17 cellular contexts compared by ENCODE assay signal in the genomic region with DNA sequence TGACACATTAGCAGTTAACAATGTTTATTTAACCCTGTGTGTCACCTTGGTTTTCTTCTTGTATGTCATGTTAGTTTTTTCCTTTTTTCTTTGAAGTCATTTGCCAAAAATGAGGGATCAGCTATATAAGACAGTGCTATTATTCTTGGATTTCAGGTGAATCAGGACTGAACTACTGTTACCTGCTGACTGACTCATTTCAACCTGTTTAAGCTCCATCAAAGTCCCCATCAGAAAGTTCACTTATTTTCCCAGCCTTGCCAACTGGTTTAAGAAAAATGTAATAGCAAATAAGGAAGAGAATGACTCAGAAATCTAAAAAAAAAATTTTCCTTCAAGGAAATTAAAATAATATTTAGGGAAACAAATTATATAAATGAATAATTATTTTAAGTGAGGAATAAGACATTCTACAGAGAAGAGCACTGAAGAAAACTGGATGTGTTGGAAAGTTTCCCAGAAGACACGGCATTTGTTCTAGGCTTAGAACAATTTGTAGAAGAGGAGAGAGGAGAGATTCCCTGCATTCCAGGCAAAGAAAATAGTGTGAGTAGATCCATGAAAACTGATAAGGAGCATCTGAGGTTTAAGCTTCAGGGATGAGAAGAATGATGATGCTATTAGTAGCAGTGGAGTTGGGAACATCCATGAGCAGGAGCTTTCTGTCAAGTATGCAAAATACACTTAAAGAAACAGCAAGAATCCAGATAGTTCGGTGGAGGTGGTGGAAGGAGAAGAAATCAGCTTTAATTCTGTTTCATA.
A peak's percentile ranks its signal among the peaks of the same experiment; 100 is the strongest.
DNase-seq lines count a peak whose midpoint lies in the region; TF ChIP-seq lines count a peak whose summit lies in the region.
"Had no signal": no experiment of that assay in that cellular context is flagged by ENCODE, and none has a peak within 500 bp of the region (broad histone marks: within the 10 kb centered on the region; RNA-seq: fewer than 3 reads in every experiment).

No MANE protein-coding gene starts in this region.

- in situ Hi-C loops in KBM-7 (cut with MboI; ENCODE audit: low pct_unique_long_range_greater_than_20kb, low sequenced_read_pairs): no loop called here

- H3K4me3 ChIP-seq in fibroblast of pulmonary artery (replicated peaks; ENCODE audit: low read depth, low read length): no peak overlapping the region
- no peak overlapping the region for H3K4me3 ChIP-seq in skeletal muscle cell (ENCODE audit: low read depth, low read length)
- H3K4me3 ChIP-seq: heart left ventricle, tibial nerve had no signal

- no peak for TF ChIP-seq CTCF in fibroblast of pulmonary artery (IDR thresholded peaks at IDR 0.05; ENCODE audit: low read length, missing control alignments)

- DNase-seq in GM03348 (ENCODE audit: low spot score): peak; percentile 35
- peak; percentile 88 for DNase-seq in amniotic epithelial cell (ENCODE audit: low read depth)
- peak; percentile 70 for DNase-seq in fibroblast of pulmonary artery (ENCODE audit: low read depth)
- peak; percentile 25 for DNase-seq in skeletal muscle cell (ENCODE audit: low read depth)
- DNase-seq in occipital lobe (lab: John Stamatoyannopoulos, UW): no peak
- DNase-seq in SIG-M5 (lab: John Stamatoyannopoulos, UW): no peak
- DNase-seq in KBM-7: no peak
- no peak for DNase-seq in DMS53 (lab: John Stamatoyannopoulos, UW)
- DNase-seq: activated CD4-positive, CD25-positive, alpha-beta regulatory T cell; activated CD8-positive, alpha-beta memory T cell treated with anti-CD3 and anti-CD28 coated beads for 24 hours; activated naive CD8-positive, alpha-beta T cell treated with anti-CD3 and anti-CD28 coated beads, Interleukin-2, amount 50 U/mL, for 24 hours; DMS153; heart left ventricle; midbrain; NCI-H187; SHP77 had no signal

Comparison
In these comparisons a context has a peak if more than half of its experiments do, and no peak if none do; other contexts are left out.
1. DNase-seq: peak in GM03348 (single experiment), amniotic epithelial cell (single experiment), fibroblast of pulmonary artery (single experiment) and skeletal muscle cell (single experiment); none in occipital lobe (single experiment), SIG-M5 (single experiment), KBM-7 (single experiment) and DMS53 (single experiment).